In genomic region chr5:142293486-142293885, GRCh38 we compare ENCODE assay signal across 19 cellular contexts. TPM values are rescaled to one million over a fixed set of nuclear protein-coding genes. Genes with fewer than 3 reads are reported as not detected.
DNase-seq lines count a peak whose midpoint lies in the region; ATAC-seq, FAIRE-seq and TF ChIP-seq lines count a peak whose summit lies in the region.
"Had no signal": no experiment of that assay in that cellular context is flagged by ENCODE, and none has a peak within 500 bp of the region (broad histone marks: within the 10 kb centered on the region; RNA-seq: fewer than 3 reads in every experiment).

No MANE protein-coding gene starts in this region.

- H3K27me3 ChIP-seq in PC-3 (ENCODE audit: low read length): no peaks in the 10 kb centered on the region
- no peaks in the 10 kb centered on the region for H3K27me3 ChIP-seq in H1 (replicated peaks in 1 of 4; ENCODE audit: control insufficient read depth in 3 of 4, extremely low read depth in 1 of 4, insufficient read depth in 3 of 4, low read length in 3 of 4)
- H3K27me3 ChIP-seq: thyroid gland had no signal

- DNase-seq in H54 (ENCODE audit: insufficient read length, low spot score) (peak; percentile 54), PC-3 (peak; percentile 47), H1 (ENCODE audit: low read depth in 1 of 2, low spot score in 2 of 2) (no peak), GM10248 (ENCODE audit: extremely low spot score) (no peak), OCI-LY7 (ENCODE audit: low spot score) (no peak), medulla oblongata (ENCODE audit: extremely low spot score) (no peak), MV-4-11 (lab: John Stamatoyannopoulos, UW) (no peak)
- DNase-seq: activated CD8-positive, alpha-beta T cell treated with anti-CD3 and anti-CD28 coated beads for 36 hours; activated naive CD8-positive, alpha-beta T cell treated with anti-CD3 and anti-CD28 coated beads, Interleukin-2, amount 50 U/mL, for 24 hours; activated T-cell treated with anti-CD3 and anti-CD28 coated beads, Interleukin-2, amount 50 U/mL, for 4 hours; effector memory CD4-positive, alpha-beta T cell; NCI-H2029; NCI-H446 treated with DMSO at 0.1 percent for 48 hours; T-cell; thyroid gland had no signal

- intact Hi-C loops in PC-3 (cut with micrococcal nuclease): no loop called here
- intact Hi-C loops in OCI-LY7 (cut with micrococcal nuclease; ENCODE audit: unreplicated experiment): no loop called here

- ATAC-seq in PC-3: peak; percentile 53
- ATAC-seq: activated CD8-positive, alpha-beta T cell treated with anti-CD3 and anti-CD28 coated beads for 36 hours; activated naive CD8-positive, alpha-beta T cell treated with anti-CD3 and anti-CD28 coated beads, Interleukin-2, amount 50 U/mL, for 24 hours; activated T-cell treated with anti-CD3 and anti-CD28 coated beads, Interleukin-2, amount 50 U/mL, for 4 hours; Right ventricle myocardium inferior; T-cell had no signal

- H2AFZ ChIP-seq in PC-3 (ENCODE audit: low read length): no peak overlapping the region
- H2AFZ ChIP-seq in H1 (ENCODE audit: low read length): no peak overlapping the region
- H2AFZ ChIP-seq in OCI-LY7 (ENCODE audit: low read length): no peak overlapping the region

- WGBS in H1 (ENCODE audit: extremely low coverage in 1 of 2, insufficient coverage in 1 of 2, insufficient read length in 1 of 2, insufficient replicate concordance in 2 of 2, low coverage in 1 of 2, low lambda C conversion rate in 2 of 2, missing lambda C conversion rate in 1 of 2), 2 experiments: 63% methylated on average over 5 of the region's 5 CpGs; no CpG with 5 or more reads in 1 of the 2 experiments
- 74 to 76% methylated on average over 3 to 4 of the region's 5 CpGs for WGBS in mesodermal cell (ENCODE audit: insufficient coverage in 2 of 2), 2 experiments

- H3K23me2 ChIP-seq in H1 (ENCODE audit: low read depth, low read length): no peaks in the 10 kb centered on the region

- no peak overlapping the region for H3K56ac ChIP-seq in H1 (replicated peaks; ENCODE audit: insufficient read length, low read depth, low read length)

- no peak overlapping the region for H2AK5ac ChIP-seq in H1 (ENCODE audit: low read depth, low read length)

- H4K5ac ChIP-seq in H1 (ENCODE audit: insufficient read length, low read depth, low read length): no peak overlapping the region

- H3K4me3 ChIP-seq in PC-3 (ENCODE audit: low read length) (no peak overlapping the region), H1 (ENCODE audit: extremely low read depth in 1 of 4, insufficient read depth in 2 of 4, low read depth in 3 of 4, low read length in 4 of 4) (no peak overlapping the region), mesodermal cell (ENCODE audit: extremely low read depth, insufficient read depth, low read length, poor library complexity, severe bottlenecking) (no peak overlapping the region), OCI-LY7 (ENCODE audit: low read depth, low read length, poor library complexity, severe bottlenecking) (no peak overlapping the region)
- H3K4me3 ChIP-seq: thyroid gland had no signal

- FAIRE-seq in H54 (lab: Jason Lieb, UNC) (no peak), H1 (lab: Jason Lieb, UNC) (no peak)
- FAIRE-seq: D721Med had no signal

- no peak overlapping the region for H2BK120ac ChIP-seq in H1 (replicated peaks; ENCODE audit: low read depth, low read length)

- H3K9me3 ChIP-seq in PC-3 (ENCODE audit: low read length) (no peaks in the 10 kb centered on the region), H1 (ENCODE audit: insufficient read depth in 2 of 2, low read depth in 1 of 2, low read length in 1 of 2) (no peaks in the 10 kb centered on the region), mesodermal cell (ENCODE audit: control insufficient read depth, low read length) (peaks cover 3% of the 10 kb centered on the region), OCI-LY7 (ENCODE audit: low read length) (no peaks in the 10 kb centered on the region)
- H3K9me3 ChIP-seq: thyroid gland had no signal

- H3K9ac ChIP-seq in PC-3 (ENCODE audit: low read length): no peak overlapping the region
- no peak overlapping the region for H3K9ac ChIP-seq in H1 (replicated peaks in 1 of 4; ENCODE audit: extremely low read depth in 1 of 4, low read depth in 3 of 4, low read length in 3 of 4)

- H3K27ac ChIP-seq in PC-3 (ENCODE audit: low read length) (peak overlapping the region; percentile 29; the same call in 1 of the 2 replicates), H1 (ENCODE audit: low read depth, low read length) (no peak overlapping the region), mesodermal cell (ENCODE audit: low read depth, low read length, severe bottlenecking) (peak overlapping the region; percentile 33), OCI-LY7 (ENCODE audit: low read depth, low read length, poor library complexity, severe bottlenecking) (no peak overlapping the region)
- H3K27ac ChIP-seq: thyroid gland, VCaP had no signal

- no peak for TF ChIP-seq RAD21 in H1 (IDR thresholded peaks at IDR 0.05 in 1 of 2, conservative IDR thresholded peaks at IDR 0.05 in 1 of 2; ENCODE audit: low read depth in 2 of 2, low read length in 2 of 2)

- no peak for TF ChIP-seq EP300 in H1 (IDR thresholded peaks at IDR 0.05; ENCODE audit: borderline replicate concordance in 1 of 2, low read depth in 2 of 2, low read length in 2 of 2)

- H3F3A ChIP-seq in PC-3 (ENCODE audit: low read length, unreplicated experiment): no peaks in the 10 kb centered on the region

- H2BK12ac ChIP-seq in H1 (ENCODE audit: low read depth, low read length): peak overlapping the region; percentile 42; the same call in 1 of the 2 replicates

- no peaks in the 10 kb centered on the region for H4K20me1 ChIP-seq in PC-3 (ENCODE audit: low read length)
- H4K20me1 ChIP-seq in H1 (replicated peaks in 1 of 2; ENCODE audit: control insufficient read depth in 1 of 2, insufficient read depth in 2 of 2, low read length in 2 of 2): no peaks in the 10 kb centered on the region
- H4K20me1 ChIP-seq in OCI-LY7 (ENCODE audit: insufficient read depth, low read length): no peaks in the 10 kb centered on the region

- no peak overlapping the region for H3K18ac ChIP-seq in H1 (ENCODE audit: extremely low read depth, low read length)

- CTCF ChIA-PET in PC-3 (lab: Charles Lee) (no interaction called here), H1 (lab: Charles Lee; ENCODE audit: partially characterized antibody) (interaction anchor here (0.5 to 1.7 kb wide), 5 partner anchors 9 to 149 kb away, joined by 3 to 4 read pairs (median 3); no protein-coding TSS in a partner anchor), GM10248 (lab: Yijun Ruan, JAX) (no interaction called here), OCI-LY7 (lab: Charles Lee; ENCODE audit: unreplicated experiment) (no interaction called here)

- no peak overlapping the region for H4K91ac ChIP-seq in H1 (replicated peaks; ENCODE audit: insufficient read length, low read length)

- no peak overlapping the region for H3K4ac ChIP-seq in H1 (replicated peaks; ENCODE audit: insufficient read length, low read depth, low read length)

- H3K36me3 ChIP-seq in PC-3 (ENCODE audit: low read depth, low read length) (no peaks in the 10 kb centered on the region), H1 (ENCODE audit: control insufficient read depth in 2 of 4, insufficient read depth in 4 of 4, low read length in 3 of 4) (no peaks in the 10 kb centered on the region), mesodermal cell (ENCODE audit: control insufficient read depth, insufficient read depth, low read length) (peaks cover 37% of the 10 kb centered on the region), OCI-LY7 (ENCODE audit: insufficient read depth, low read length) (no peaks in the 10 kb centered on the region)
- H3K36me3 ChIP-seq: thyroid gland had no signal

- H3K23ac ChIP-seq in H1 (ENCODE audit: insufficient read length): no peak overlapping the region

- H3K79me1 ChIP-seq in H1 (ENCODE audit: low read depth, low read length): no peaks in the 10 kb centered on the region

- H3K4me1 ChIP-seq in PC-3 (ENCODE audit: insufficient read depth, low read length) (peaks cover 19% of the 10 kb centered on the region), H1 (replicated peaks in 1 of 4; ENCODE audit: control insufficient read depth in 3 of 4, insufficient read depth in 4 of 4, low read length in 3 of 4) (peaks cover 10 to 30% (median 21%) of the 10 kb centered on the region in 4 experiments), mesodermal cell (ENCODE audit: control insufficient read depth, insufficient read depth, low read length, poor library complexity, severe bottlenecking) (peaks cover 77% of the 10 kb centered on the region), OCI-LY7 (ENCODE audit: insufficient read depth, low read length, poor library complexity, severe bottlenecking) (no peaks in the 10 kb centered on the region)

- TF ChIP-seq CTCF in PC-3 (conservative IDR thresholded peaks at IDR 0.05; ENCODE audit: low read depth, low read length) (no peak), H1 (IDR thresholded peaks at IDR 0.05; ENCODE audit: control extremely low read depth in 1 of 3, insufficient read depth in 1 of 3, low read depth in 1 of 3, low read length in 3 of 3) (no peak), GM10248 (IDR thresholded peaks at IDR 0.05; ENCODE audit: control extremely low read depth, extremely low read depth, low read depth, missing control alignments) (no peak), OCI-LY7 (conservative IDR thresholded peaks at IDR 0.05; ENCODE audit: low read length) (no peak)

- H3K79me2 ChIP-seq in PC-3 (ENCODE audit: low read length) (no peaks in the 10 kb centered on the region), H1 (ENCODE audit: control insufficient read depth in 1 of 2, insufficient read depth in 2 of 2, low read length in 2 of 2) (peaks cover 0 to 11% of the 10 kb centered on the region in 2 experiments; a peak in 2 of 4 replicates), OCI-LY7 (ENCODE audit: insufficient read depth, low read depth, low read length) (no peaks in the 10 kb centered on the region)

- no peak overlapping the region for H3K4me2 ChIP-seq in PC-3 (ENCODE audit: low read length)
- H3K4me2 ChIP-seq in H1 (ENCODE audit: insufficient read depth in 1 of 2, low read depth in 2 of 2, low read length in 2 of 2): no peak overlapping the region
- no peak overlapping the region for H3K4me2 ChIP-seq in OCI-LY7 (ENCODE audit: low read length)

- H2BK5ac ChIP-seq in H1 (ENCODE audit: low read depth, low read length): no peak overlapping the region

- no peaks in the 10 kb centered on the region for H3K9me2 ChIP-seq in PC-3 (replicated peaks; ENCODE audit: low read length)
- H3K9me2 ChIP-seq in OCI-LY7 (ENCODE audit: insufficient read depth, low read length): no peaks in the 10 kb centered on the region

- no peak overlapping the region for H2BK20ac ChIP-seq in H1 (ENCODE audit: low read length)

- POLR2A ChIA-PET in PC-3 (lab: Charles Lee; ENCODE audit: unreplicated experiment): no interaction called here
- POLR2A ChIA-PET in H1 (lab: Charles Lee; ENCODE audit: partially characterized antibody): interaction anchor here (0.6 to 3.5 kb wide), 3 partner anchors 13 to 61 kb away, joined by 3 to 14 read pairs (median 3); no protein-coding TSS in a partner anchor
- POLR2A ChIA-PET in GM10248 (lab: Yijun Ruan, JAX): no interaction called here
- POLR2A ChIA-PET in OCI-LY7 (lab: Charles Lee): no interaction called here

- H4K8ac ChIP-seq in H1 (ENCODE audit: extremely low read depth, insufficient read depth, low read length): no peak overlapping the region

- no peak overlapping the region for H3K14ac ChIP-seq in H1 (ENCODE audit: insufficient read length)

- TF ChIP-seq POLR2A in H54 (IDR thresholded peaks at IDR 0.05; ENCODE audit: low read depth, low read length) (no peak), H1 (IDR thresholded peaks at IDR 0.05; ENCODE audit: control extremely low read depth in 1 of 2, low read depth in 2 of 2, low read length in 2 of 2) (no peak)

- H2BK15ac ChIP-seq in H1 (ENCODE audit: low read length): no peak overlapping the region

- no TSS peak for BruUV-seq in PC-3 (replicated peaks; lab: Mats Ljungman, UMichigan)
- BruUV-seq in OCI-LY7 (replicated peaks; lab: Mats Ljungman, UMichigan): no TSS peak

RNA-seq across cellular contexts. Expression of gene SPRY4, which starts 31.3 kb away (rescaled TPM):
- total RNA-seq in PC-3 (2014; rRNA removed) (32.1 and 38.4 TPM in 2 replicates), OCI-LY7 (2022) (not detected in 2 replicates)
- total RNA-seq in H1 (2021; fragmentation: NEBNext Ultra II Directional; extraction: Animal tissue kit (Norgen Biotek cat#: 25700)): 98.2 and 113 TPM in 2 replicates
- 59.1 and 80.0 TPM in 2 replicates for polyA plus RNA-seq in H1 (2011; rRNA removed)
- polyA plus RNA-seq in H1 (2011; cell fraction: cytosol; rRNA removed): 30.4 TPM
- 77.2 TPM for polyA plus RNA-seq in H1 (2011; cell fraction: nucleus; rRNA removed)
- polyA plus RNA-seq in H1 (2012, experiment 1 of 2): 48.8 to 66.0 TPM (median 56.2 TPM) in 4 replicates
- polyA plus RNA-seq in H1 (2012, experiment 2 of 2): 30.7 TPM
- 97.0 TPM for polyA plus RNA-seq in H1 (2013, experiment 1 of 2)
- polyA plus RNA-seq in H1 (2013, experiment 2 of 2): 102 TPM
- polyA minus RNA-seq in H1 (2011; rRNA and poly(A)+ RNA removed): 78.2 and 94.7 TPM in 2 replicates
- 44.6 TPM for polyA minus RNA-seq in H1 (2011; cell fraction: cytosol; rRNA and poly(A)+ RNA removed)
- 95.5 TPM for polyA minus RNA-seq in H1 (2011; cell fraction: nucleus; rRNA and poly(A)+ RNA removed)
- polyA plus RNA-seq in mesodermal cell (2013, experiment 1 of 2): 147 TPM
- 117 TPM for polyA plus RNA-seq in mesodermal cell (2013, experiment 2 of 2)
- not detected in 2 replicates for total RNA-seq in OCI-LY7 (2014; rRNA removed; shearing (Covaris generic))

Comparison
In these comparisons a context has a peak if more than half of its experiments do, and no peak if none do; other contexts are left out.
1. DNase-seq: peak in H54 (single experiment) and PC-3 (single experiment); none in H1 (0 of 2), GM10248 (single experiment), OCI-LY7 (single experiment), medulla oblongata (single experiment) and MV-4-11 (single experiment).
2. H3K27ac ChIP-seq: peak in PC-3 (single experiment) and mesodermal cell (single experiment); none in H1 (single experiment) and OCI-LY7 (single experiment).
3. RNA of gene SPRY4, which starts 31.3 kb away (total RNA-seq): 98.2 to 113 TPM in H1 and 32.1 to 38.4 TPM in PC-3; not detected in OCI-LY7; every median in the first group is over 10 times any median in the second.